16 cellular contexts compared by ENCODE assay signal in the genomic region with DNA sequence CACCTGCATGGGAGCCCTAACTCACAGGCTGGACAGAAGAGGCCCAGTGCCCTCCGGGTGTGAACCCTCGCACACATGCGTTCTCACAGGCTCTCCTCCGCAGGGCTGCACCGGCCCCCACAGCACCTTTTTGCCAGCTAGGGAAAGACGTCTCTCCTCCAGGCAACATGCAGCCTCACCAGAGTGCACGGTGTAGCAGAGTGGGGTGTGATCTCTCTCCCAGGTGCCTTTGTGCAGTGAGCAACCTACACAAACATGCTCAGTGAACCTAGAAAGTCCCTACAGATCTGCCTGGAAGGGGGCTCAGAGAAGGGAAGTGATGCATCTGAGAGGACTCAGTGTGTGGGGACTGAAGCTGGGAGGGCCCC. TPM values are rescaled to one million over a fixed set of nuclear protein-coding genes. Genes with fewer than 3 reads are reported as not detected.
DNase-seq lines count a peak whose midpoint lies in the region; ATAC-seq and TF ChIP-seq lines count a peak whose summit lies in the region.
"Had no signal": no experiment of that assay in that cellular context is flagged by ENCODE, and none has a peak within 500 bp of the region (broad histone marks: within the 10 kb centered on the region; RNA-seq: fewer than 3 reads in every experiment).

No MANE protein-coding gene starts in this region.

- POLR2A ChIA-PET in activated CD4-positive, alpha-beta T cell treated with anti-CD3 and anti-CD28 coated beads, Interleukin-2, amount 10 ng/mL, durations not matched to agents 7 days and 5 days (lab: Charles Lee), result interaction anchor here (1.2 kb wide), 1 partner anchor 8 kb away, joined by 5 read pairs; no protein-coding TSS in a partner anchor

- H3K9me3 ChIP-seq in RWPE2 (ENCODE audit: severe bottlenecking), result no peaks in the 10 kb centered on the region
- H3K9me3 ChIP-seq: Caco-2, heart right ventricle had no signal

- intact Hi-C loops in dorsolateral prefrontal cortex (cut with DNase I), result no loop called here

- H3K9me3 Mint-ChIP-seq in activated CD4-positive, alpha-beta T cell treated with anti-CD3 and anti-CD28 coated beads, Interleukin-2, amount 10 ng/mL, durations not matched to agents 7 days and 5 days, result no peaks in the 10 kb centered on the region
- H3K9me3 Mint-ChIP-seq in stimulated activated naive B cell treated with anti-CD40 and anti-IgM and Interleukin-4, amounts not matched to agents 10 μg/mL and 1 μg/mL and 100 μg/mL, for 72 hours, result no peaks in the 10 kb centered on the region

- H3K4me1 ChIP-seq in RWPE2 (ENCODE audit: insufficient read depth, poor library complexity, severe bottlenecking), result no peaks in the 10 kb centered on the region

- peaks cover 78% of the 10 kb centered on the region for H3K4me1 Mint-ChIP-seq in activated CD4-positive, alpha-beta T cell treated with anti-CD3 and anti-CD28 coated beads, Interleukin-2, amount 10 ng/mL, durations not matched to agents 7 days and 5 days
- peaks cover 74 to 91% of the 10 kb centered on the region in 2 donors for H3K4me1 Mint-ChIP-seq in stimulated activated naive B cell treated with anti-CD40 and anti-IgM and Interleukin-4, amounts not matched to agents 10 μg/mL and 1 μg/mL and 100 μg/mL, for 72 hours

- peak overlapping the region; percentile 6 for H3K27ac Mint-ChIP-seq in activated CD4-positive, alpha-beta T cell treated with anti-CD3 and anti-CD28 coated beads, Interleukin-2, amount 10 ng/mL, durations not matched to agents 7 days and 5 days
- H3K27ac Mint-ChIP-seq in stimulated activated naive B cell treated with anti-CD40 and anti-IgM and Interleukin-4, amounts not matched to agents 10 μg/mL and 1 μg/mL and 100 μg/mL, for 72 hours, result peak overlapping the region; percentile 81

- H3K36me3 ChIP-seq in RWPE2 (ENCODE audit: low read depth), result no peaks in the 10 kb centered on the region
- H3K36me3 ChIP-seq: heart right ventricle had no signal

- H3K27ac ChIP-seq in RWPE2 (ENCODE audit: poor library complexity, severe bottlenecking), result no peak overlapping the region
- peak overlapping the region; percentile 65 to 100 (median 98) for H3K27ac ChIP-seq in dorsolateral prefrontal cortex
- H3K27ac ChIP-seq: heart right ventricle had no signal

- H3K27me3 ChIP-seq in RWPE2 (ENCODE audit: insufficient read depth, poor library complexity, severe bottlenecking) (no peaks in the 10 kb centered on the region), dorsolateral prefrontal cortex (no peaks in the 10 kb centered on the region)

- peaks cover 40% of the 10 kb centered on the region for H3K36me3 Mint-ChIP-seq in activated CD4-positive, alpha-beta T cell treated with anti-CD3 and anti-CD28 coated beads, Interleukin-2, amount 10 ng/mL, durations not matched to agents 7 days and 5 days (ENCODE audit: low read depth)
- H3K36me3 Mint-ChIP-seq in stimulated activated naive B cell treated with anti-CD40 and anti-IgM and Interleukin-4, amounts not matched to agents 10 μg/mL and 1 μg/mL and 100 μg/mL, for 72 hours, result peaks cover 10 to 24% of the 10 kb centered on the region in 2 donors

- no peak for DNase-seq in activated CD4-positive, alpha-beta T cell treated with anti-CD3 and anti-CD28 coated beads, Interleukin-2, amount 10 ng/mL, durations not matched to agents 7 days and 5 days
- DNase-seq in activated CD4-positive, alpha-beta T cell treated with anti-CD3 and anti-CD28 coated beads, Interleukin-2, amount 50 U/mL, for 1 hour, result no peak
- DNase-seq in RWPE2 (ENCODE audit: low spot score) (no peak), dorsolateral prefrontal cortex (no peak), HPDE6-E6E7 (ENCODE audit: extremely low spot score) (no peak)
- no peak for DNase-seq in stimulated activated naive B cell treated with anti-CD40 and anti-IgM and Interleukin-4, amounts not matched to agents 10 μg/mL and 1 μg/mL and 100 μg/mL, for 72 hours
- DNase-seq: activated CD4-positive, CD25-positive, alpha-beta regulatory T cell treated with anti-CD3 and anti-CD28 coated beads, Interleukin-2, amount 50 U/mL, for 72 hours; Caco-2; heart right ventricle; left cardiac atrium; NCI-H2029; NCI-H526; stimulated activated CD4-positive, alpha-beta T cell treated with anti-CD3 and anti-CD28 coated beads, Interleukin-12 subunit alpha, Interleukin-12 subunit beta, amount 100 ng/mL, for 4 hours had no signal

- peaks cover 1% of the 10 kb centered on the region for H3K27me3 Mint-ChIP-seq in activated CD4-positive, alpha-beta T cell treated with anti-CD3 and anti-CD28 coated beads, Interleukin-2, amount 10 ng/mL, durations not matched to agents 7 days and 5 days
- H3K27me3 Mint-ChIP-seq in stimulated activated naive B cell treated with anti-CD40 and anti-IgM and Interleukin-4, amounts not matched to agents 10 μg/mL and 1 μg/mL and 100 μg/mL, for 72 hours, result no peaks in the 10 kb centered on the region

- TF ChIP-seq CTCF in RWPE2 (IDR thresholded peaks at IDR 0.05; ENCODE audit: poor library complexity, severe bottlenecking) (no peak), dorsolateral prefrontal cortex (IDR thresholded peaks at IDR 0.05 in 54 of 56, conservative IDR thresholded peaks at IDR 0.05 in 2 of 56; ENCODE audit: low read depth in 1 of 56, partially characterized antibody in 56 of 56) (no peak)

- ATAC-seq in RWPE2 (ENCODE audit: low read depth), result peak; percentile 3; the same call in 1 of the 3 replicates
- peak; percentile 43 to 55 for ATAC-seq in stimulated activated naive B cell treated with anti-CD40 and anti-IgM and Interleukin-4, amounts not matched to agents 10 μg/mL and 1 μg/mL and 100 μg/mL, for 72 hours (replicated peaks)
- no peak for ATAC-seq in HG03439 (IDR thresholded peaks at IDR 0.05; ENCODE audit: unreplicated experiment)
- ATAC-seq in GM18909 (IDR thresholded peaks at IDR 0.05; ENCODE audit: poor library complexity, unreplicated experiment), result no peak
- ATAC-seq: heart right ventricle, left cardiac atrium had no signal

- H3K4me3 Mint-ChIP-seq in activated CD4-positive, alpha-beta T cell treated with anti-CD3 and anti-CD28 coated beads, Interleukin-2, amount 10 ng/mL, durations not matched to agents 7 days and 5 days, result no peak overlapping the region
- H3K4me3 Mint-ChIP-seq in stimulated activated naive B cell treated with anti-CD40 and anti-IgM and Interleukin-4, amounts not matched to agents 10 μg/mL and 1 μg/mL and 100 μg/mL, for 72 hours, result peak overlapping the region in 1 of 2 donors; percentile 39

- H3K4me3 ChIP-seq in RWPE2 (ENCODE audit: severe bottlenecking) (no peak overlapping the region), dorsolateral prefrontal cortex (no peak overlapping the region)
- H3K4me3 ChIP-seq: heart right ventricle had no signal

- CTCF ChIA-PET in activated CD4-positive, alpha-beta T cell treated with anti-CD3 and anti-CD28 coated beads, Interleukin-2, amount 10 ng/mL, durations not matched to agents 7 days and 5 days (lab: Charles Lee), result interaction anchor here (0.6 to 4.0 kb wide), 6 partner anchors 8 to 69 kb away, joined by 3 to 27 read pairs (median 4); partner anchors contain the start of genes PPP1CA and TBC1D10C

RNA-seq across cellular contexts. Expression of gene CARNS1, which starts 3.7 kb away (rescaled TPM):
- 1 to 10 TPM; 1.2 to 1.9 TPM for total RNA-seq in activated CD4-positive, alpha-beta T cell treated with anti-CD3 and anti-CD28 coated beads, Interleukin-2, amount 10 ng/mL, durations not matched to agents 7 days and 5 days
- total RNA-seq in dorsolateral prefrontal cortex, result 100 to 1,000 TPM in 61 of 120 experiments, 10 to 100 TPM in 59; 10.4 to 647 (median 104) TPM
- total RNA-seq: RPMI7951 had no signal

RNA-seq across cellular contexts. Expression of gene TBC1D10C, which starts 7.9 kb away (rescaled TPM):
- 100 to 1,000 TPM; 256 to 323 TPM for total RNA-seq in activated CD4-positive, alpha-beta T cell treated with anti-CD3 and anti-CD28 coated beads, Interleukin-2, amount 10 ng/mL, durations not matched to agents 7 days and 5 days
- 1 to 10 TPM in 45 of 120 experiments, under 1 TPM in 67, not detected in 8; 0.11 to 3.6 (median 0.89) TPM for total RNA-seq in dorsolateral prefrontal cortex
- total RNA-seq: Caco-2, RPMI7951 had no signal

RNA-seq across cellular contexts. Expression of gene PPP1CA, which starts 10.1 kb away (rescaled TPM):
- total RNA-seq in activated CD4-positive, alpha-beta T cell treated with anti-CD3 and anti-CD28 coated beads, Interleukin-2, amount 10 ng/mL, durations not matched to agents 7 days and 5 days, result 100 to 1,000 TPM; 301 to 331 TPM
- total RNA-seq in dorsolateral prefrontal cortex, result 10 to 100 TPM; 47.4 to 86.5 (median 66.9) TPM

RNA-seq across cellular contexts. Expression of gene RPS6KB2, which starts 16.5 kb away (rescaled TPM):
- 10 to 100 TPM; 57.5 to 68.1 TPM for total RNA-seq in activated CD4-positive, alpha-beta T cell treated with anti-CD3 and anti-CD28 coated beads, Interleukin-2, amount 10 ng/mL, durations not matched to agents 7 days and 5 days
- total RNA-seq in dorsolateral prefrontal cortex, result 10 to 100 TPM; 13.4 to 47.4 (median 28.2) TPM

RNA-seq across cellular contexts. Expression of gene RAD9A, which starts 20.0 kb away (rescaled TPM):
- 10 to 100 TPM; 49.3 to 53.7 TPM for total RNA-seq in activated CD4-positive, alpha-beta T cell treated with anti-CD3 and anti-CD28 coated beads, Interleukin-2, amount 10 ng/mL, durations not matched to agents 7 days and 5 days
- total RNA-seq in dorsolateral prefrontal cortex, result 10 to 100 TPM; 15.9 to 52.4 (median 26.4) TPM

Comparison
In these comparisons a context has a peak if more than half of its experiments do, and no peak if none do; other contexts are left out.
1. ATAC-seq: peak in RWPE2 (single experiment) and stimulated activated naive B cell treated with anti-CD40 and anti-IgM and Interleukin-4, amounts not matched to agents 10 μg/mL and 1 μg/mL and 100 μg/mL, for 72 hours (2 of 2); none in HG03439 (single experiment) and GM18909 (single experiment).
2. RNA of gene TBC1D10C, which starts 7.9 kb away (total RNA-seq): 256 to 323 TPM in activated CD4-positive, alpha-beta T cell treated with anti-CD3 and anti-CD28 coated beads, Interleukin-2, amount 10 ng/mL, durations not matched to agents 7 days and 5 days; 0.11 to 3.6 TPM in dorsolateral prefrontal cortex; every median in the first group is over 10 times any median in the second.